In the genomic region with DNA sequence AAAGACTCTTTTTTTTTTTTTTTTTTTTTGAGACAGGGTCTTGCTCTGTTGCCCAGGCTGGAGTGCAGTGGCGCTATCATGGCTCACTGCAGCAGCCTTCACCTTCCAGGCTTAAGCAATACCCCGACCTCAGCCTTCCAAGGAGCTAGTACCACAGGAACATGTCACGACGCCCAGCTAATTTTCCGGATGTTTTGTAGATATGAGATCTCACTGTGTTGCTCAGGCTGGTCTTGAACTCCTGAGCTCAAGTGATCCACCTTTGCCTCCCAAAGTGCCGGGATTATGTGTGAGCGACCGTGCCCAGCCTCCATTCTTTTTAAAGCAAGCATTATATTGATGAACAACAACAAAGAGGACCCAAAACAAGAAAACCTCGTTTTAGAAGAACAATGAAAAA, we compare ENCODE assay signal across 25 cellular contexts.
"Had no signal": no experiment of that assay in that cellular context is flagged by ENCODE, and none has a peak within 500 bp of the region (broad histone marks: within the 10 kb centered on the region; RNA-seq: fewer than 3 reads in every experiment).

No MANE protein-coding gene starts in this region.

- H3K4me3 ChIP-seq: colonic mucosa, coronary artery, dorsolateral prefrontal cortex, esophagus squamous epithelium, gastrocnemius medialis, gastroesophageal sphincter, heart left ventricle, heart right ventricle had no signal

- H3K9me3 ChIP-seq: colonic mucosa, esophagus squamous epithelium, gastrocnemius medialis had no signal

- DNase-seq: colonic mucosa; cortex of kidney; dermis blood vessel endothelial cell; dorsolateral prefrontal cortex; effector CD4-positive, alpha-beta T cell; effector CD8-positive, alpha-beta T cell; effector memory CD4-positive, alpha-beta T cell; effector memory CD8-positive, alpha-beta T cell; endodermal cell; erythroblast; esophagus squamous epithelium; foreskin fibroblast; foreskin keratinocyte; foreskin melanocyte; gastrocnemius medialis; glutamatergic neuron; head of caudate nucleus; heart left ventricle; heart right ventricle had no signal

- ATAC-seq: effector memory CD8-positive, alpha-beta T cell; esophagus mucosa; foreskin keratinocyte; gastrocnemius medialis; gastroesophageal sphincter; heart left ventricle; heart right ventricle had no signal

- H3K27me3 Mint-ChIP-seq: effector memory CD8-positive, alpha-beta T cell had no signal

- H3K4me3 Mint-ChIP-seq: dendritic cell treated with granulocyte-macrophage colony-stimulating factor and Interleukin-4, amounts not matched to agents 40 ng/mL and 50 ng/mL, for 4 days; effector memory CD8-positive, alpha-beta T cell; endodermal cell had no signal

- FAIRE-seq: endothelial cell of umbilical vein had no signal

- H3K36me3 ChIP-seq: colonic mucosa, esophagus squamous epithelium, gastrocnemius medialis, gastroesophageal sphincter, heart left ventricle, heart right ventricle had no signal

- H3K27me3 ChIP-seq: colonic mucosa, dorsolateral prefrontal cortex, esophagus squamous epithelium, foreskin keratinocyte, gastrocnemius medialis, gastroesophageal sphincter, heart left ventricle, heart right ventricle had no signal

- H3K4me1 ChIP-seq: colonic mucosa, foreskin keratinocyte, gastrocnemius medialis, gastroesophageal sphincter had no signal

- H3K9me3 Mint-ChIP-seq: effector memory CD8-positive, alpha-beta T cell had no signal

- H3K27ac ChIP-seq: colonic mucosa, coronary artery, dorsolateral prefrontal cortex, epithelial cell of prostate, esophagus squamous epithelium, foreskin keratinocyte, gastrocnemius medialis, gastroesophageal sphincter, heart left ventricle, heart right ventricle had no signal

- H3K27ac Mint-ChIP-seq: dendritic cell treated with granulocyte-macrophage colony-stimulating factor and Interleukin-4, amounts not matched to agents 40 ng/mL and 50 ng/mL, for 4 days; effector memory CD8-positive, alpha-beta T cell; endodermal cell had no signal
